23 cellular contexts compared by ENCODE assay signal in genomic region chr6:44045672-44046015, GRCh38.
DNase-seq lines count a peak whose midpoint lies in the region; ATAC-seq and TF ChIP-seq lines count a peak whose summit lies in the region.
"Had no signal": no experiment of that assay in that cellular context is flagged by ENCODE, and none has a peak within 500 bp of the region (broad histone marks: within the 10 kb centered on the region; RNA-seq: fewer than 3 reads in every experiment).

No MANE protein-coding gene starts in this region.

- no peak overlapping the region for H3K9ac ChIP-seq in mammary epithelial cell (ENCODE audit: insufficient read depth, low read length)

- dilution Hi-C loops in mammary epithelial cell (cut with HindIII; ENCODE audit: low sequenced_read_pairs) = loop anchor here (5.0 kb wide), 1 partner anchor 72 kb away; no protein-coding TSS in a partner anchor

- BruUV-seq in MCF 10A (replicated peaks; lab: Mats Ljungman, UMichigan) = no TSS peak
- BruUV-seq in mammary epithelial cell (replicated peaks; lab: Mats Ljungman, UMichigan) = no TSS peak
- no TSS peak for BruUV-seq in A673 (replicated peaks; lab: Mats Ljungman, UMichigan)

- H3K4me2 ChIP-seq in mammary epithelial cell (ENCODE audit: insufficient read depth, low read depth, low read length) = no peak overlapping the region

- WGBS in mammary epithelial cell (ENCODE audit: low coverage, missing lambda C conversion rate) = 75% methylated on average over 1 of the region's 1 CpG

- H3K9me3 ChIP-seq in mammary epithelial cell (replicated peaks; ENCODE audit: insufficient read depth, low read length) = no peaks in the 10 kb centered on the region
- H3K9me3 ChIP-seq in upper lobe of right lung = no peaks in the 10 kb centered on the region
- H3K9me3 ChIP-seq in gastrocnemius medialis = no peaks in the 10 kb centered on the region
- H3K9me3 ChIP-seq in A673 (ENCODE audit: low read depth, low read length, poor library complexity, severe bottlenecking) = no peaks in the 10 kb centered on the region

- H3K36me3 ChIP-seq in mammary epithelial cell (ENCODE audit: insufficient read depth, low read length) (no peaks in the 10 kb centered on the region), upper lobe of right lung (no peaks in the 10 kb centered on the region), gastrocnemius medialis (no peaks in the 10 kb centered on the region), A673 (ENCODE audit: insufficient read depth, low read length, poor library complexity, severe bottlenecking) (no peaks in the 10 kb centered on the region)
- H3K36me3 ChIP-seq: brain microvascular endothelial cell had no signal

- no peaks in the 10 kb centered on the region for H3K79me2 ChIP-seq in mammary epithelial cell (ENCODE audit: insufficient read depth, low read length)

- ATAC-seq in upper lobe of right lung (peak; percentile 36), gastrocnemius medialis (no peak)
- no peak for ATAC-seq in activated CD4-positive, alpha-beta T cell treated with anti-CD3 and anti-CD28 coated beads for 36 hours
- ATAC-seq: activated T-helper 17 cell treated with anti-CD3 and anti-CD28 coated beads, Interleukin-2, amount 50 U/mL, for 72 hours; foreskin keratinocyte; HCT116 had no signal

- H3K36me3 Mint-ChIP-seq in MCF 10A (ENCODE audit: insufficient read depth, unreplicated experiment) = no peaks in the 10 kb centered on the region
- no peaks in the 10 kb centered on the region for H3K36me3 Mint-ChIP-seq in activated CD4-positive, alpha-beta T cell treated with anti-CD3 and anti-CD28 coated beads for 36 hours (ENCODE audit: low read depth)
- H3K36me3 Mint-ChIP-seq: activated naive CD8-positive, alpha-beta T cell treated with anti-CD3 and anti-CD28 coated beads, Interleukin-2, amount 10 ng/mL, durations not matched to agents 7 days and 5 days had no signal

- POLR2A ChIA-PET in MCF 10A (lab: Yijun Ruan, JAX) (no interaction called here), A673 (lab: Charles Lee; ENCODE audit: low non-redundant PET) (no interaction called here)
- POLR2A ChIA-PET in activated CD4-positive, alpha-beta T cell treated with anti-CD3 and anti-CD28 coated beads for 36 hours (lab: Charles Lee) = no interaction called here

- intact Hi-C loops in MCF 10A (cut with micrococcal nuclease) (no loop called here), mammary epithelial cell (cut with micrococcal nuclease) (no loop called here), head of caudate nucleus (cut with DNase I) (no loop called here), upper lobe of right lung (cut with DNase I) (no loop called here), gastrocnemius medialis (cut with DNase I; ENCODE audit: low total_unique reads) (loop anchor here (10.0 kb wide), 1 partner anchor 191 kb away; no protein-coding TSS in a partner anchor), A673 (cut with micrococcal nuclease; ENCODE audit: unreplicated experiment) (no loop called here)
- intact Hi-C loops in activated CD4-positive, alpha-beta T cell treated with anti-CD3 and anti-CD28 coated beads for 36 hours (cut with DNase I, micrococcal nuclease) = no loop called here

- no peak for TF ChIP-seq CTCF in MCF 10A (IDR thresholded peaks at IDR 0.05; ENCODE audit: unreplicated experiment)
- TF ChIP-seq CTCF in mammary epithelial cell (conservative IDR thresholded peaks at IDR 0.05 in 1 of 2, IDR thresholded peaks at IDR 0.05 in 1 of 2; ENCODE audit: extremely low read depth in 1 of 2, insufficient read depth in 1 of 2, low read depth in 1 of 2, low read length in 2 of 2) = no peak
- no peak for TF ChIP-seq CTCF in upper lobe of right lung (IDR thresholded peaks at IDR 0.05)
- no peak for TF ChIP-seq CTCF in gastrocnemius medialis (IDR thresholded peaks at IDR 0.05 in 4 of 5, conservative IDR thresholded peaks at IDR 0.05 in 1 of 5)
- TF ChIP-seq CTCF in A673 (conservative IDR thresholded peaks at IDR 0.05; ENCODE audit: low read depth, low read length) = no peak

- H3K27ac ChIP-seq in mammary epithelial cell (ENCODE audit: insufficient read depth, low read depth, low read length) (no peak overlapping the region), upper lobe of right lung (no peak overlapping the region), gastrocnemius medialis (no peak overlapping the region), A673 (ENCODE audit: low read depth, low read length, poor library complexity, severe bottlenecking) (no peak overlapping the region)
- H3K27ac ChIP-seq: 22Rv1, brain microvascular endothelial cell, foreskin keratinocyte had no signal

- H3K9me3 Mint-ChIP-seq in MCF 10A (ENCODE audit: unreplicated experiment) = no peaks in the 10 kb centered on the region
- no peaks in the 10 kb centered on the region for H3K9me3 Mint-ChIP-seq in activated CD4-positive, alpha-beta T cell treated with anti-CD3 and anti-CD28 coated beads for 36 hours (ENCODE audit: low read depth)
- H3K9me3 Mint-ChIP-seq: activated naive CD8-positive, alpha-beta T cell treated with anti-CD3 and anti-CD28 coated beads, Interleukin-2, amount 10 ng/mL, durations not matched to agents 7 days and 5 days; activated T-helper 17 cell treated with anti-CD3 and anti-CD28 coated beads, Interleukin-2, amount 50 U/mL, for 72 hours; neural crest cell had no signal

- CTCF ChIA-PET in MCF 10A (lab: Yijun Ruan, JAX) = no interaction called here
- CTCF ChIA-PET in mammary epithelial cell (lab: Charles Lee; ENCODE audit: low non-redundant PET) = no interaction called here
- CTCF ChIA-PET in A673 (lab: Charles Lee) = no interaction called here
- CTCF ChIA-PET in activated CD4-positive, alpha-beta T cell treated with anti-CD3 and anti-CD28 coated beads for 36 hours (lab: Charles Lee) = no interaction called here

- no peaks in the 10 kb centered on the region for H3K27me3 Mint-ChIP-seq in MCF 10A (ENCODE audit: insufficient read depth, unreplicated experiment)
- no peaks in the 10 kb centered on the region for H3K27me3 Mint-ChIP-seq in activated CD4-positive, alpha-beta T cell treated with anti-CD3 and anti-CD28 coated beads for 36 hours

- no peaks in the 10 kb centered on the region for H3K27me3 ChIP-seq in mammary epithelial cell (ENCODE audit: insufficient read depth, low read length)
- H3K27me3 ChIP-seq in upper lobe of right lung = no peaks in the 10 kb centered on the region
- H3K27me3 ChIP-seq in gastrocnemius medialis = no peaks in the 10 kb centered on the region
- no peaks in the 10 kb centered on the region for H3K27me3 ChIP-seq in A673 (replicated peaks; ENCODE audit: insufficient read depth, low read depth, low read length, poor library complexity)
- H3K27me3 ChIP-seq: brain microvascular endothelial cell, foreskin keratinocyte had no signal

- no peak overlapping the region for H3K4me3 Mint-ChIP-seq in MCF 10A (ENCODE audit: unreplicated experiment)
- no peak overlapping the region for H3K4me3 Mint-ChIP-seq in activated CD4-positive, alpha-beta T cell treated with anti-CD3 and anti-CD28 coated beads for 36 hours
- H3K4me3 Mint-ChIP-seq: activated naive CD8-positive, alpha-beta T cell treated with anti-CD3 and anti-CD28 coated beads, Interleukin-2, amount 10 ng/mL, durations not matched to agents 7 days and 5 days; activated T-helper 17 cell treated with anti-CD3 and anti-CD28 coated beads, Interleukin-2, amount 50 U/mL, for 72 hours; neural crest cell had no signal

- no peak overlapping the region for H2AFZ ChIP-seq in mammary epithelial cell (ENCODE audit: low read depth, low read length)

- in situ Hi-C loops in mammary epithelial cell (cut with MboI; ENCODE audit: low sequenced_read_pairs in 2 of 2) (no loop called here), gastrocnemius medialis (cut with MboI; ENCODE audit: low sequenced_read_pairs in 4 of 4) (no loop called here)

- no peak overlapping the region for H3K4me3 ChIP-seq in mammary epithelial cell (replicated peaks in 1 of 3; ENCODE audit: insufficient read depth in 1 of 3, low read depth in 2 of 3, low read length in 3 of 3)
- no peak overlapping the region for H3K4me3 ChIP-seq in upper lobe of right lung
- no peak overlapping the region for H3K4me3 ChIP-seq in gastrocnemius medialis
- H3K4me3 ChIP-seq in A673 (ENCODE audit: low read depth, low read length, poor library complexity, severe bottlenecking) = no peak overlapping the region

- H4K20me1 ChIP-seq in mammary epithelial cell (ENCODE audit: insufficient read depth, low read length) = no peaks in the 10 kb centered on the region

- H3K4me1 ChIP-seq in mammary epithelial cell (ENCODE audit: insufficient read depth, low read length) = peaks cover 63% of the 10 kb centered on the region
- H3K4me1 ChIP-seq in upper lobe of right lung = no peaks in the 10 kb centered on the region
- H3K4me1 ChIP-seq in gastrocnemius medialis = peaks cover 15 to 24% of the 10 kb centered on the region in 2 donors
- peaks cover 37% of the 10 kb centered on the region for H3K4me1 ChIP-seq in A673 (ENCODE audit: insufficient read depth, low read length, poor library complexity, severe bottlenecking)

- DNase-seq in MCF 10A (ENCODE audit: unreplicated experiment) (peak; percentile 49), mammary epithelial cell (no peak), head of caudate nucleus (peak; percentile 36 to 91 (median 78)), middle frontal gyrus (ENCODE audit: extremely low spot score, low spot score) (peak; percentile 50), upper lobe of right lung (no peak), gastrocnemius medialis (no peak), A673 (ENCODE audit: low spot score) (no peak)
- no peak for DNase-seq in activated CD4-positive, alpha-beta T cell treated with anti-CD3 and anti-CD28 coated beads for 36 hours
- DNase-seq: activated CD4-positive, alpha-beta T cell treated with anti-CD3 and anti-CD28 coated beads for 48 hours; activated naive CD8-positive, alpha-beta T cell treated with anti-CD3 and anti-CD28 coated beads, Interleukin-2, amount 10 ng/mL, durations not matched to agents 7 days and 5 days; brain microvascular endothelial cell; Calu3; EL; foreskin keratinocyte; midbrain; NCI-H1417; NCI-H526 treated with DMSO at 0.1 percent for 48 hours; SIG-M5; stimulated activated CD8-positive, alpha-beta memory T cell treated with anti-CD3 and anti-CD28 coated beads, Interleukin-4, amount 100 ng/mL, for 48 hours had no signal

- H3K4me1 Mint-ChIP-seq in MCF 10A (ENCODE audit: insufficient read depth, unreplicated experiment) = peaks cover 36% of the 10 kb centered on the region
- peaks cover 14% of the 10 kb centered on the region for H3K4me1 Mint-ChIP-seq in activated CD4-positive, alpha-beta T cell treated with anti-CD3 and anti-CD28 coated beads for 36 hours

- TF ChIP-seq POLR2A in gastrocnemius medialis (IDR thresholded peaks at IDR 0.05) = no peak

- H3K27ac Mint-ChIP-seq in MCF 10A (ENCODE audit: low read depth, unreplicated experiment) = no peak overlapping the region
- H3K27ac Mint-ChIP-seq in activated CD4-positive, alpha-beta T cell treated with anti-CD3 and anti-CD28 coated beads for 36 hours = no peak overlapping the region
- H3K27ac Mint-ChIP-seq: activated naive CD8-positive, alpha-beta T cell treated with anti-CD3 and anti-CD28 coated beads, Interleukin-2, amount 10 ng/mL, durations not matched to agents 7 days and 5 days; activated T-helper 17 cell treated with anti-CD3 and anti-CD28 coated beads, Interleukin-2, amount 50 U/mL, for 72 hours had no signal

Comparison
In these comparisons a context has a peak if more than half of its experiments do, and no peak if none do; other contexts are left out.
1. DNase-seq: peak in MCF 10A (single experiment), head of caudate nucleus (42 of 42) and middle frontal gyrus (single experiment); none in mammary epithelial cell (single experiment), upper lobe of right lung (single experiment), gastrocnemius medialis (0 of 2), A673 (single experiment) and activated CD4-positive, alpha-beta T cell treated with anti-CD3 and anti-CD28 coated beads for 36 hours (single experiment).